In the genomic region with DNA sequence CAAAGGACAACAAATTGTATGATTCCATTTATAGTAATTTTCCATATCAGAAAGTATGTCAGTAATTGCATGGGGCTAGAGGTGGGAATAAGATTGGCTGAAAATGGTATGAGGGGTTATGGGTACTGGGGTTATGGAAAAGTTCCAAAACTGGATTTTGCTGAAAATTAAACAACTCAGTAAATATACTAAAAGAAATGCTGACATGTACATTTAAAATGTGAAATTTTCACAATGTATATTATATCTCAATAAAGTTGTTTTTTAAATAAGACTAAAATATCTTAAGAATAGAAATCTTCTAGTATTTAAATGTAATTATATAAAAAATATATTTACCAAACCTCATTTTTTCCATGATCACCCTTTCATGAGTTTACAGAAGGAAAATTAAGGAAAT, we compare ENCODE assay signal across 38 cellular contexts.
"Had no signal": no experiment of that assay in that cellular context is flagged by ENCODE, and none has a peak within 500 bp of the region (broad histone marks: within the 10 kb centered on the region; RNA-seq: fewer than 3 reads in every experiment).

No MANE protein-coding gene starts in this region.

- H3K4me1 Mint-ChIP-seq: activated CD4-positive, alpha-beta memory T cell treated with anti-CD3 and anti-CD28 coated beads, Interleukin-2, amount 10 ng/mL, durations not matched to agents 7 days and 5 days; activated CD4-positive, alpha-beta T cell treated with anti-CD3 and anti-CD28 coated beads for 36 hours; activated CD4-positive, alpha-beta T cell treated with anti-CD3 and anti-CD28 coated beads, Interleukin-2, amount 10 ng/mL, durations not matched to agents 7 days and 5 days; activated CD8-positive, alpha-beta memory T cell treated with anti-CD3 and anti-CD28 coated beads, Interleukin-2, amount 10 ng/mL, durations not matched to agents 7 days and 5 days; activated naive CD4-positive, alpha-beta T cell treated with anti-CD3 and anti-CD28 coated beads, Interleukin-2, amount 10 ng/mL, durations not matched to agents 7 days and 5 days; activated naive CD4-positive, alpha-beta T cell treated with anti-CD3 and anti-CD28 coated beads, Interleukin-2, amount 50 U/mL, for 24 hours; activated naive CD8-positive, alpha-beta T cell treated with anti-CD3 and anti-CD28 coated beads, Interleukin-2, amount 10 ng/mL, durations not matched to agents 7 days and 5 days; activated naive CD8-positive, alpha-beta T cell treated with anti-CD3 and anti-CD28 coated beads, Interleukin-2, amount 50 U/mL, for 24 hours; brain; central memory CD8-positive, alpha-beta T cell had no signal

- FAIRE-seq: bronchial epithelial cell had no signal

- ATAC-seq: activated CD4-positive, alpha-beta T cell treated with anti-CD3 and anti-CD28 coated beads for 36 hours; activated CD4-positive, CD25-positive, alpha-beta regulatory T cell treated with anti-CD3 and anti-CD28 coated beads, Interleukin-2, amount 50 U/mL, for 24 hours; activated CD8-positive, alpha-beta memory T cell treated with anti-CD3 and anti-CD28 coated beads, Interleukin-2, amount 10 ng/mL, durations not matched to agents 7 days and 5 days; activated CD8-positive, alpha-beta T cell treated with anti-CD3 and anti-CD28 coated beads, Interleukin-2, amount 10 ng/mL, durations not matched to agents 7 days and 5 days; activated naive CD8-positive, alpha-beta T cell treated with anti-CD3 and anti-CD28 coated beads, Interleukin-2, amount 50 U/mL, for 24 hours; WTC11 had no signal

- H3K27ac Mint-ChIP-seq: activated CD4-positive, alpha-beta memory T cell treated with anti-CD3 and anti-CD28 coated beads, Interleukin-2, amount 10 ng/mL, durations not matched to agents 7 days and 5 days; activated CD4-positive, alpha-beta T cell treated with anti-CD3 and anti-CD28 coated beads for 36 hours; activated CD4-positive, alpha-beta T cell treated with anti-CD3 and anti-CD28 coated beads, Interleukin-2, amount 10 ng/mL, durations not matched to agents 7 days and 5 days; activated CD8-positive, alpha-beta memory T cell treated with anti-CD3 and anti-CD28 coated beads, Interleukin-2, amount 10 ng/mL, durations not matched to agents 7 days and 5 days; activated CD8-positive, alpha-beta T cell treated with anti-CD3 and anti-CD28 coated beads, Interleukin-2, amount 10 ng/mL, durations not matched to agents 7 days and 5 days; activated naive CD4-positive, alpha-beta T cell treated with anti-CD3 and anti-CD28 coated beads, Interleukin-2, amount 10 ng/mL, durations not matched to agents 7 days and 5 days; activated naive CD4-positive, alpha-beta T cell treated with anti-CD3 and anti-CD28 coated beads, Interleukin-2, amount 50 U/mL, for 24 hours; activated naive CD8-positive, alpha-beta T cell; activated naive CD8-positive, alpha-beta T cell treated with anti-CD3 and anti-CD28 coated beads, Interleukin-2, amount 10 ng/mL, durations not matched to agents 7 days and 5 days; activated naive CD8-positive, alpha-beta T cell treated with anti-CD3 and anti-CD28 coated beads, Interleukin-2, amount 50 U/mL, for 24 hours; activated T-cell treated with anti-CD3 and anti-CD28 coated beads, Interleukin-2, amount 50 U/mL, for 24 hours; activated T-helper 2 cell treated with anti-CD3 and anti-CD28 coated beads, Interferon-gamma antibody, Interleukin-2, Interleukin-4, amounts not matched to agents 10 μg/mL and 5 μg/mL and 100 μg/mL, durations not matched to agents 14 hours and 24 hours and 36 hours; brain; T-helper 1 cell treated with Interleukin-12 subunit alpha and Interleukin-12 subunit beta and Interleukin-4 antibody, amounts not matched to agents 30 μg/mL and 1 μg/mL, for 36 hours; T-helper 2 cell treated with Interferon-gamma antibody and Interleukin-4, amounts not matched to agents 5 μg/mL and 100 μg/mL, for 36 hours; WTC11 had no signal

- H3K27ac ChIP-seq: ascending aorta, cardiac muscle cell, WERI-Rb-1 had no signal

- H3K36me3 ChIP-seq: ascending aorta, cardiac muscle cell, WERI-Rb-1 had no signal

- H3K36me3 Mint-ChIP-seq: activated CD8-positive, alpha-beta memory T cell treated with anti-CD3 and anti-CD28 coated beads, Interleukin-2, amount 10 ng/mL, durations not matched to agents 7 days and 5 days; activated naive CD4-positive, alpha-beta T cell treated with anti-CD3 and anti-CD28 coated beads, Interleukin-2, amount 10 ng/mL, durations not matched to agents 7 days and 5 days; activated naive CD4-positive, alpha-beta T cell treated with anti-CD3 and anti-CD28 coated beads, Interleukin-2, amount 50 U/mL, for 24 hours; activated naive CD8-positive, alpha-beta T cell; activated naive CD8-positive, alpha-beta T cell treated with anti-CD3 and anti-CD28 coated beads, Interleukin-2, amount 10 ng/mL, durations not matched to agents 7 days and 5 days; brain; WTC11 had no signal

- DNase-seq: activated CD4-positive, alpha-beta memory T cell treated with anti-CD3 and anti-CD28 coated beads, Interleukin-2, amount 10 ng/mL, durations not matched to agents 7 days and 5 days; activated CD4-positive, alpha-beta T cell treated with anti-CD3 and anti-CD28 coated beads for 1 hour; activated CD4-positive, alpha-beta T cell treated with anti-CD3 and anti-CD28 coated beads for 36 hours; activated CD4-positive, alpha-beta T cell treated with anti-CD3 and anti-CD28 coated beads for 48 hours; activated CD4-positive, alpha-beta T cell treated with anti-CD3 and anti-CD28 coated beads, Interleukin-2, amount 10 ng/mL, durations not matched to agents 7 days and 5 days; activated CD4-positive, alpha-beta T cell treated with anti-CD3 and anti-CD28 coated beads, Interleukin-2, amount 50 U/mL, for 48 hours; activated CD4-positive, CD25-positive, alpha-beta regulatory T cell; activated CD8-positive, alpha-beta memory T cell treated with anti-CD3 and anti-CD28 coated beads for 24 hours; activated CD8-positive, alpha-beta memory T cell treated with anti-CD3 and anti-CD28 coated beads, Interleukin-2, amount 10 ng/mL, durations not matched to agents 7 days and 5 days; activated CD8-positive, alpha-beta memory T cell treated with anti-CD3 and anti-CD28 coated beads, Interleukin-2, amount 50 U/mL, for 48 hours; activated CD8-positive, alpha-beta T cell treated with anti-CD3 and anti-CD28 coated beads, Interleukin-2, amount 10 ng/mL, durations not matched to agents 7 days and 5 days; activated effector memory CD4-positive, alpha-beta T cell treated with Interleukin-2 at 50 U/mL for 16 hours; activated gamma-delta T cell; activated naive CD4-positive, alpha-beta T cell treated with anti-CD3 and anti-CD28 coated beads, Interleukin-2, amount 10 ng/mL, durations not matched to agents 7 days and 5 days; activated naive CD4-positive, alpha-beta T cell treated with Interleukin-2 at 50 U/mL for 16 hours; activated naive CD8-positive, alpha-beta T cell treated with anti-CD3 and anti-CD28 coated beads, Interleukin-2, amount 10 ng/mL, durations not matched to agents 7 days and 5 days; activated naive CD8-positive, alpha-beta T cell treated with anti-CD3 and anti-CD28 coated beads, Interleukin-2, amount 50 U/mL, for 24 hours; activated T-cell treated with anti-CD3 and anti-CD28 coated beads, Interleukin-2, amount 50 U/mL, for 24 hours; activated T-cell treated with anti-CD3 and anti-CD28 coated beads, Interleukin-2, amount 50 U/mL, for 48 hours; amygdala; anterior cingulate cortex; caudate nucleus; cerebellar nuclear complex; T-helper 2 cell; T-helper 9 cell; WERI-Rb-1 had no signal

- H3K9me3 Mint-ChIP-seq: brain, WTC11 had no signal

- H3K9me3 ChIP-seq: ascending aorta had no signal

- H3K27me3 ChIP-seq: ascending aorta, cardiac muscle cell had no signal

- H3K27me3 Mint-ChIP-seq: activated CD4-positive, alpha-beta memory T cell treated with anti-CD3 and anti-CD28 coated beads, Interleukin-2, amount 10 ng/mL, durations not matched to agents 7 days and 5 days; activated CD4-positive, alpha-beta T cell treated with anti-CD3 and anti-CD28 coated beads for 36 hours; activated CD4-positive, alpha-beta T cell treated with anti-CD3 and anti-CD28 coated beads, Interleukin-2, amount 10 ng/mL, durations not matched to agents 7 days and 5 days; activated CD8-positive, alpha-beta memory T cell treated with anti-CD3 and anti-CD28 coated beads, Interleukin-2, amount 10 ng/mL, durations not matched to agents 7 days and 5 days; activated naive CD4-positive, alpha-beta T cell treated with anti-CD3 and anti-CD28 coated beads, Interleukin-2, amount 10 ng/mL, durations not matched to agents 7 days and 5 days; activated naive CD4-positive, alpha-beta T cell treated with anti-CD3 and anti-CD28 coated beads, Interleukin-2, amount 50 U/mL, for 24 hours; activated naive CD8-positive, alpha-beta T cell; activated naive CD8-positive, alpha-beta T cell treated with anti-CD3 and anti-CD28 coated beads, Interleukin-2, amount 10 ng/mL, durations not matched to agents 7 days and 5 days; activated naive CD8-positive, alpha-beta T cell treated with anti-CD3 and anti-CD28 coated beads, Interleukin-2, amount 50 U/mL, for 24 hours; activated T-cell treated with anti-CD3 and anti-CD28 coated beads, Interleukin-2, amount 50 U/mL, for 24 hours; central memory CD8-positive, alpha-beta T cell had no signal

- H3K4me1 ChIP-seq: ascending aorta had no signal

- H3K4me3 Mint-ChIP-seq: activated CD4-positive, alpha-beta memory T cell treated with anti-CD3 and anti-CD28 coated beads, Interleukin-2, amount 10 ng/mL, durations not matched to agents 7 days and 5 days; activated CD4-positive, alpha-beta T cell treated with anti-CD3 and anti-CD28 coated beads for 36 hours; activated CD4-positive, alpha-beta T cell treated with anti-CD3 and anti-CD28 coated beads, Interleukin-2, amount 10 ng/mL, durations not matched to agents 7 days and 5 days; activated CD8-positive, alpha-beta memory T cell treated with anti-CD3 and anti-CD28 coated beads, Interleukin-2, amount 10 ng/mL, durations not matched to agents 7 days and 5 days; activated CD8-positive, alpha-beta T cell treated with anti-CD3 and anti-CD28 coated beads, Interleukin-2, amount 10 ng/mL, durations not matched to agents 7 days and 5 days; activated naive CD4-positive, alpha-beta T cell treated with anti-CD3 and anti-CD28 coated beads, Interleukin-2, amount 10 ng/mL, durations not matched to agents 7 days and 5 days; activated naive CD4-positive, alpha-beta T cell treated with anti-CD3 and anti-CD28 coated beads, Interleukin-2, amount 50 U/mL, for 24 hours; activated naive CD8-positive, alpha-beta T cell; activated naive CD8-positive, alpha-beta T cell treated with anti-CD3 and anti-CD28 coated beads, Interleukin-2, amount 10 ng/mL, durations not matched to agents 7 days and 5 days; activated naive CD8-positive, alpha-beta T cell treated with anti-CD3 and anti-CD28 coated beads, Interleukin-2, amount 50 U/mL, for 24 hours; activated T-cell treated with anti-CD3 and anti-CD28 coated beads, Interleukin-2, amount 50 U/mL, for 24 hours; brain; central memory CD8-positive, alpha-beta T cell; T-helper 1 cell treated with Interleukin-12 subunit alpha and Interleukin-12 subunit beta and Interleukin-4 antibody, amounts not matched to agents 30 μg/mL and 1 μg/mL, for 36 hours; T-helper 2 cell treated with Interferon-gamma antibody and Interleukin-4, amounts not matched to agents 5 μg/mL and 100 μg/mL, for 36 hours; WTC11 had no signal

- H3K4me3 ChIP-seq: ascending aorta, cardiac muscle cell had no signal
